In genomic region chr3:17182158-17182557, GRCh38 we compare ENCODE assay signal across 9 cellular contexts.
DNase-seq lines count a peak whose midpoint lies in the region; ATAC-seq and TF ChIP-seq lines count a peak whose summit lies in the region.
"Had no signal": no experiment of that assay in that cellular context is flagged by ENCODE, and none has a peak within 500 bp of the region (broad histone marks: within the 10 kb centered on the region; RNA-seq: fewer than 3 reads in every experiment).

No MANE protein-coding gene starts in this region.

- intact Hi-C loops in natural killer cell (cut with micrococcal nuclease): loop anchor here (2.0 kb wide), 1 partner anchor 31 kb away; no protein-coding TSS in a partner anchor

- H3K27me3 Mint-ChIP-seq in natural killer cell (ENCODE audit: low read depth in 2 of 2): no peaks in the 10 kb centered on the region
- H3K27me3 Mint-ChIP-seq in naive thymus-derived CD8-positive, alpha-beta T cell: no peaks in the 10 kb centered on the region

- H3K4me1 Mint-ChIP-seq in natural killer cell: peaks cover 30 to 38% of the 10 kb centered on the region in 2 donors
- H3K4me1 Mint-ChIP-seq in naive thymus-derived CD8-positive, alpha-beta T cell: peaks cover 6 to 36% (median 12%) of the 10 kb centered on the region in 4 donors

- ATAC-seq in GM18909 (IDR thresholded peaks at IDR 0.05; ENCODE audit: poor library complexity, unreplicated experiment): peak; percentile 67
- peak; percentile 62 for ATAC-seq in GM21825 (IDR thresholded peaks at IDR 0.05; ENCODE audit: unreplicated experiment)
- ATAC-seq in HG03558 (IDR thresholded peaks at IDR 0.05; ENCODE audit: extremely low read depth, unreplicated experiment): peak; percentile 51
- ATAC-seq in natural killer cell: peak in 2 of 3 donors; percentile 41 to 62
- no peak for ATAC-seq in naive thymus-derived CD8-positive, alpha-beta T cell
- ATAC-seq in GM18868 (IDR thresholded peaks at IDR 0.05; ENCODE audit: unreplicated experiment): no peak

- H3K27ac Mint-ChIP-seq in natural killer cell: peak overlapping the region in 1 of 2 donors; percentile 83
- peak overlapping the region in 2 of 10 donors; percentile 24 to 31 for H3K27ac Mint-ChIP-seq in naive thymus-derived CD8-positive, alpha-beta T cell

- POLR2A ChIA-PET in naive thymus-derived CD8-positive, alpha-beta T cell (lab: Charles Lee): no interaction called here

- DNase-seq in natural killer cell: no peak
- no peak for DNase-seq in anterior cingulate cortex (lab: John Stamatoyannopoulos, UW)
- no peak for DNase-seq in naive thymus-derived CD8-positive, alpha-beta T cell
- DNase-seq in HCEC 1CT: no peak
- DNase-seq: DMS79 treated with DMSO at 0.1 percent for 48 hours had no signal

- peak overlapping the region; percentile 45 for H3K4me3 Mint-ChIP-seq in natural killer cell
- H3K4me3 Mint-ChIP-seq in naive thymus-derived CD8-positive, alpha-beta T cell: peak overlapping the region in 1 of 10 donors; percentile 11

- H3K36me3 Mint-ChIP-seq in natural killer cell: no peaks in the 10 kb centered on the region
- peaks cover 0 to 40% (median 21%) of the 10 kb centered on the region in 3 donors for H3K36me3 Mint-ChIP-seq in naive thymus-derived CD8-positive, alpha-beta T cell

- no peaks in the 10 kb centered on the region for H3K9me3 Mint-ChIP-seq in natural killer cell
- no peaks in the 10 kb centered on the region for H3K9me3 Mint-ChIP-seq in naive thymus-derived CD8-positive, alpha-beta T cell

- TF ChIP-seq CTCF in natural killer cell (IDR thresholded peaks at IDR 0.05): no peak

Comparison
In these comparisons a context has a peak if more than half of its experiments do, and no peak if none do; other contexts are left out.
1. ATAC-seq: peak in GM18909 (single experiment), GM21825 (single experiment), HG03558 (single experiment) and natural killer cell (2 of 3); none in naive thymus-derived CD8-positive, alpha-beta T cell (0 of 2) and GM18868 (single experiment).